Comparison of ENCODE assay signal across 8 cellular contexts in the genomic region with DNA sequence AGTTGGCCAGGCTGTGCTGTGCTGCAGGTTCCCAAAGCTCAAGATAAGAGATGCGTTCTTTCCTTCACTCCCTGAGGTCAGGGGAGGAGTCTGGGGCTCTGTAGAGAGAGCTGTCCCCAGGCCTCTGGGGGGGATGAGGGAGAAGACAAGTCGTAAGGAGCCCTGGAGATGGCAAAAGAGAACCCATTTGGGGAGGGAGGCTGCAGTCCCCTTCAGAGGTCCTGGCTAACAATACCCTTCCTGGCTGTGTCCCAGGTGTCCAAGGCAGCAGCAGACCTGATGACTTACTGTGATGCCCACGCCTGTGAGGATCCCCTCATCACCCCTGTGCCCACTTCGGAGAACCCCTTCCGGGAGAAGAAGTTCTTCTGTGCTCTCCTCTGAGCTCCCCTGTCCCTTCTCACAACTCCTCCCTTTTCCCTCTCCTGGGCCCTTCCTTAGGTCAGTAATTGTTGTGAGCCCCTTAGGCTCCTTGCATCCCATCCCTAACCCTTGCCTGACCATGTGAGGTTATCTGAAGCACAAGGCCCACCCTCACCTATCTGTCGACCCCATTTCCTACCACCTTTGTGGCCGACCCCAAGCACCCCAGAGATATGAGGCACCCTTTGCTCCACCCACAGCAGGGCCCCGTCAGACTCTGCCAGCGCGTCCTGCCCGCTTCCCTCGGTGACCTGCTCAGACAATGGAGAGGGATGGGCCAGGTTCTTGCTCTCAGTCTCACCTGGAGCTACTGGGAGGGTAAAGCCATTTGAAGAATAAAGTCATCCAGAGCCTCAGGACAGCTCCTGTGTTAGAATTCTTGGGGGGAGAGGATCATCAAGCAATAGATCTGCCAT. TPM values are rescaled to one million over a fixed set of nuclear protein-coding genes. Genes with fewer than 3 reads are reported as not detected.
DNase-seq lines count a peak whose midpoint lies in the region; ATAC-seq, FAIRE-seq and TF ChIP-seq lines count a peak whose summit lies in the region.

No MANE protein-coding gene starts in this region.

- peak overlapping the region; percentile 50 for H2AFZ ChIP-seq in endothelial cell of umbilical vein (ENCODE audit: low read depth, low read length)
- peak overlapping the region; percentile 57 for H2AFZ ChIP-seq in neuronal stem cell (ENCODE audit: low read length)

- H2AK5ac ChIP-seq in neuronal stem cell (ENCODE audit: low read depth, low read length): peak overlapping the region; percentile 36

- H4K8ac ChIP-seq in neuronal stem cell (ENCODE audit: low read depth, low read length): no peak overlapping the region

- H3K27me3 ChIP-seq in heart left ventricle: no peaks in the 10 kb centered on the region
- H3K27me3 ChIP-seq in endothelial cell of umbilical vein (ENCODE audit: control insufficient read depth in 2 of 2, insufficient read depth in 2 of 2, low read length in 2 of 2): no peaks in the 10 kb centered on the region
- H3K27me3 ChIP-seq in neuronal stem cell (ENCODE audit: control insufficient read depth in 3 of 3, insufficient read depth in 3 of 3, low read depth in 1 of 3, low read length in 3 of 3): no peaks in the 10 kb centered on the region

- peak overlapping the region; percentile 78 for H3K9ac ChIP-seq in endothelial cell of umbilical vein (replicated peaks; ENCODE audit: extremely low read depth, insufficient read depth, low read length)
- H3K9ac ChIP-seq in neuronal stem cell (ENCODE audit: low read depth, low read length, poor library complexity): peak overlapping the region; percentile 74

- H3K27ac ChIP-seq in heart left ventricle: peak overlapping the region; percentile 87 to 99 (median 96)
- H3K27ac ChIP-seq in endothelial cell of umbilical vein (ENCODE audit: insufficient read depth, low read depth, low read length): peak overlapping the region; percentile 73
- peak overlapping the region; percentile 62 for H3K27ac ChIP-seq in neuronal stem cell (replicated peaks; ENCODE audit: low read length)

- H3K4me2 ChIP-seq in endothelial cell of umbilical vein (ENCODE audit: insufficient read depth, low read length) (peak overlapping the region; percentile 85), neuronal stem cell (ENCODE audit: insufficient read depth, low read length, poor library complexity, severe bottlenecking) (peak overlapping the region; percentile 60)

- FAIRE-seq in endothelial cell of umbilical vein (lab: Jason Lieb, UNC): no peak

- H3K14ac ChIP-seq in neuronal stem cell (ENCODE audit: low read length): no peak overlapping the region

- DNase-seq in heart left ventricle (peak in 2 of 5 donors; percentile 28 to 30), cardiac septum (ENCODE audit: low spot score) (no peak), endothelial cell of umbilical vein (ENCODE audit: low read depth, low spot score) (no peak), neuronal stem cell (ENCODE audit: low spot score) (no peak), DMS 273 treated with DMSO at 0.1 percent for 48 hours (lab: John Stamatoyannopoulos, UW) (no peak)
- peak; percentile 24 to 37 for DNase-seq in activated CD4-positive, alpha-beta T cell treated with anti-CD3 and anti-CD28 coated beads, Interleukin-2, amount 50 U/mL, for 4 hours

- TF ChIP-seq POLR2A in heart left ventricle (IDR thresholded peaks at IDR 0.05) (no peak), endothelial cell of umbilical vein (IDR thresholded peaks at IDR 0.05; ENCODE audit: low read depth, low read length) (no peak)

- H3K79me2 ChIP-seq in endothelial cell of umbilical vein (ENCODE audit: control insufficient read depth, insufficient read depth, low read length): no peaks in the 10 kb centered on the region

- H4K20me1 ChIP-seq in endothelial cell of umbilical vein (replicated peaks; ENCODE audit: control insufficient read depth, extremely low read depth, insufficient read depth, low read length): no peaks in the 10 kb centered on the region

- H3K18ac ChIP-seq in neuronal stem cell (ENCODE audit: low read length): no peak overlapping the region

- peak overlapping the region; percentile 2 for H2BK120ac ChIP-seq in neuronal stem cell (ENCODE audit: low read depth, low read length)

- H3K4me3 ChIP-seq in heart left ventricle: peak overlapping the region; percentile 38 to 75 (median 64)
- H3K4me3 ChIP-seq in endothelial cell of umbilical vein (replicated peaks in 1 of 3; ENCODE audit: insufficient read depth in 1 of 3, low read depth in 1 of 3, low read length in 3 of 3): peak overlapping the region; percentile 5 to 68 (median 58)
- peak overlapping the region; percentile 29 to 77 for H3K4me3 ChIP-seq in neuronal stem cell (ENCODE audit: low read length in 2 of 2)

- H2BK5ac ChIP-seq in neuronal stem cell (ENCODE audit: low read length): peak overlapping the region; percentile 85

- peaks cover 0 to 69% (median 42%) of the 10 kb centered on the region in 12 donors for H3K4me1 ChIP-seq in heart left ventricle
- H3K4me1 ChIP-seq in endothelial cell of umbilical vein (ENCODE audit: control insufficient read depth, extremely low read depth, insufficient read depth, low read length): peaks cover 25% of the 10 kb centered on the region
- H3K4me1 ChIP-seq in neuronal stem cell (ENCODE audit: control insufficient read depth in 2 of 2, insufficient read depth in 1 of 2, low read depth in 1 of 2, low read length in 2 of 2): peaks cover 23 to 31% of the 10 kb centered on the region in 2 donors

- H3K9me3 ChIP-seq in heart left ventricle (no peaks in the 10 kb centered on the region), endothelial cell of umbilical vein (replicated peaks; ENCODE audit: control insufficient read depth, insufficient read depth, low read length) (no peaks in the 10 kb centered on the region), neuronal stem cell (replicated peaks in 1 of 2; ENCODE audit: control insufficient read depth in 2 of 2, insufficient read depth in 1 of 2, low read depth in 1 of 2, low read length in 2 of 2) (no peaks in the 10 kb centered on the region)

- no peaks in the 10 kb centered on the region for H3K9me1 ChIP-seq in endothelial cell of umbilical vein (replicated peaks; ENCODE audit: control insufficient read depth, extremely low read depth, insufficient read depth, low read length)

- BruUV-seq in endothelial cell of umbilical vein (replicated peaks; lab: Mats Ljungman, UMichigan): no TSS peak

- POLR2A ChIA-PET in endothelial cell of umbilical vein (lab: Charles Lee): interaction anchor here (1.0 to 2.8 kb wide), 4 partner anchors 19 to 147 kb away, joined by 5 to 8 read pairs (median 6); partner anchors contain the start of genes C11orf98, CSKMT and HNRNPUL2

- 33 to 37% (median 33%) methylated on average over 12 of the region's 12 CpGs for WGBS in heart left ventricle, 4 donors
- WGBS in neuronal stem cell (ENCODE audit: extremely low coverage in 2 of 2, insufficient read length in 2 of 2, insufficient replicate concordance in 1 of 2), 2 donors: no CpG with 5 or more reads among the region's 12 CpGs

- H2BK12ac ChIP-seq in neuronal stem cell (ENCODE audit: low read length): peak overlapping the region; percentile 26

- CTCF ChIA-PET in endothelial cell of umbilical vein (lab: Charles Lee): interaction anchor here (1.0 to 1.7 kb wide), 6 partner anchors 19 to 173 kb away, joined by 3 to 7 read pairs (median 4); partner anchors contain the start of genes C11orf98, CSKMT, HNRNPUL2 and SLC3A2

- H4K91ac ChIP-seq in neuronal stem cell (ENCODE audit: low read depth, low read length, poor library complexity): no peak overlapping the region

- ATAC-seq in heart left ventricle (peak in 1 of 4 donors; percentile 1), GM19023 (IDR thresholded peaks at IDR 0.05; ENCODE audit: unreplicated experiment) (no peak), HG03457 (IDR thresholded peaks at IDR 0.05; ENCODE audit: unreplicated experiment) (no peak)

- no peak overlapping the region for H3K23ac ChIP-seq in neuronal stem cell (ENCODE audit: low read depth, low read length, poor library complexity)

- intact Hi-C loops in heart left ventricle (cut with DNase I) (loop anchor here in 2 of 10 donors (1.0 to 5.0 kb wide), 4 partner anchors 18 to 41 kb away; partner anchors contain the start of genes C11orf98 (in 1 of the 2), CSKMT (in 1 of the 2), HNRNPUL2 (in 1 of the 2) and LBHD1 (in 1 of the 2)), cardiac septum (cut with DNase I) (loop anchor here (1.0 to 5.0 kb wide), 2 partner anchors 19 to 36 kb away; partner anchors contain the start of genes HNRNPUL2, LBHD1 and UQCC3), endothelial cell of umbilical vein (cut with micrococcal nuclease) (loop anchor here (1.0 to 5.0 kb wide), 3 partner anchors 19 to 56 kb away; partner anchors contain the start of genes C11orf98, CSKMT, HNRNPUL2 and INTS5)

- dilution Hi-C loops in endothelial cell of umbilical vein (cut with MboI; ENCODE audit: extremely low pct_ligation_motif_present, low sequenced_read_pairs): no loop called here

- peak overlapping the region; percentile 20 for H2BK15ac ChIP-seq in neuronal stem cell (ENCODE audit: low read length)

- no peak for TF ChIP-seq CTCF in heart left ventricle (IDR thresholded peaks at IDR 0.05)
- no peak for TF ChIP-seq CTCF in endothelial cell of umbilical vein (IDR thresholded peaks at IDR 0.05; ENCODE audit: extremely low read depth in 1 of 2, insufficient read depth in 1 of 2, low read depth in 1 of 2, low read length in 2 of 2)

- no peaks in the 10 kb centered on the region for H3K79me1 ChIP-seq in neuronal stem cell (ENCODE audit: low read depth, low read length)

- no peak overlapping the region for H3K4ac ChIP-seq in neuronal stem cell (ENCODE audit: low read length)

- peaks cover 0 to 38% (median 33%) of the 10 kb centered on the region in 9 donors for H3K36me3 ChIP-seq in heart left ventricle
- peaks cover 6 to 13% of the 10 kb centered on the region in 2 experiments for H3K36me3 ChIP-seq in endothelial cell of umbilical vein (ENCODE audit: control insufficient read depth in 2 of 2, extremely low read depth in 1 of 2, insufficient read depth in 2 of 2, low read length in 2 of 2)
- peaks cover 19 to 60% of the 10 kb centered on the region in 2 donors for H3K36me3 ChIP-seq in neuronal stem cell (replicated peaks in 1 of 2; ENCODE audit: control insufficient read depth in 2 of 2, insufficient read depth in 2 of 2, low read length in 2 of 2)

RNA-seq across cellular contexts. Expression of gene GNG3, which starts 1.2 kb away (rescaled TPM):
- total RNA-seq in heart left ventricle (under 1 TPM in 4 of 9 donors, not detected in 5; 0.27 to 0.55 (median 0.32) TPM), cardiac septum (0.27 TPM), endothelial cell of umbilical vein (not detected in 2 replicates)
- polyA plus RNA-seq in heart left ventricle (under 1 TPM in 1 of 2 donors, not detected in 1; 0.14 TPM), endothelial cell of umbilical vein (not detected in 2 replicates)
- not detected in 2 replicates for polyA plus RNA-seq in endothelial cell of umbilical vein (2011; cell fraction: cytosol; rRNA removed)
- polyA plus RNA-seq in endothelial cell of umbilical vein (2011; cell fraction: nucleus; rRNA removed): not detected in 2 replicates
- 0.49 TPM in 1 of 2 replicates, not detected in the other for polyA plus RNA-seq in endothelial cell of umbilical vein (2012)
- polyA minus RNA-seq in endothelial cell of umbilical vein: 0.46 TPM in 1 of 2 replicates, not detected in the other
- not detected for polyA minus RNA-seq in endothelial cell of umbilical vein (2011; cell fraction: cytosol; rRNA and poly(A)+ RNA removed)
- not detected in 2 replicates for polyA minus RNA-seq in endothelial cell of umbilical vein (2011; cell fraction: nucleus; rRNA and poly(A)+ RNA removed)
- 1.9 TPM for polyA plus RNA-seq in neuronal stem cell (2013, experiment 1 of 2)
- polyA plus RNA-seq in neuronal stem cell (2013, experiment 2 of 2): 1.7 TPM

RNA-seq across cellular contexts. Expression of gene BSCL2, which starts 1.4 kb away (rescaled TPM):
- total RNA-seq in heart left ventricle (10 to 100 TPM; 13.3 to 30.1 (median 20.0) TPM), cardiac septum (13.3 TPM), endothelial cell of umbilical vein (31.1 and 31.3 TPM in 2 replicates)
- polyA plus RNA-seq in heart left ventricle (10 to 100 TPM; 23.1 to 39.4 TPM), endothelial cell of umbilical vein (94.8 and 126 TPM in 2 replicates)
- polyA plus RNA-seq in endothelial cell of umbilical vein (2011; cell fraction: cytosol; rRNA removed): 54.8 and 58.8 TPM in 2 replicates
- polyA plus RNA-seq in endothelial cell of umbilical vein (2011; cell fraction: nucleus; rRNA removed): 55.1 and 75.0 TPM in 2 replicates
- polyA plus RNA-seq in endothelial cell of umbilical vein (2012): 30.9 and 39.8 TPM in 2 replicates
- polyA minus RNA-seq in endothelial cell of umbilical vein: 67.7 and 79.6 TPM in 2 replicates
- 29.3 TPM for polyA minus RNA-seq in endothelial cell of umbilical vein (2011; cell fraction: cytosol; rRNA and poly(A)+ RNA removed)
- polyA minus RNA-seq in endothelial cell of umbilical vein (2011; cell fraction: nucleus; rRNA and poly(A)+ RNA removed): 24.9 and 26.5 TPM in 2 replicates
- 70.6 TPM for polyA plus RNA-seq in neuronal stem cell (2013, experiment 1 of 2)
- 63.6 TPM for polyA plus RNA-seq in neuronal stem cell (2013, experiment 2 of 2)

RNA-seq across cellular contexts. Expression of gene HNRNPUL2, which starts 18.6 kb away (rescaled TPM):
- 10 to 100 TPM in 8 of 9 donors, 1 to 10 TPM in 1; 9.6 to 39.5 (median 32.6) TPM for total RNA-seq in heart left ventricle
- 10 to 100 TPM; 32.7 to 35.2 TPM for polyA plus RNA-seq in heart left ventricle
- total RNA-seq in cardiac septum: 34.8 TPM
- 53.4 and 56.2 TPM in 2 replicates for total RNA-seq in endothelial cell of umbilical vein
- 14.1 and 18.3 TPM in 2 replicates for polyA plus RNA-seq in endothelial cell of umbilical vein
- 24.6 and 26.0 TPM in 2 replicates for polyA plus RNA-seq in endothelial cell of umbilical vein (2011; cell fraction: cytosol; rRNA removed)
- polyA plus RNA-seq in endothelial cell of umbilical vein (2011; cell fraction: nucleus; rRNA removed): 20.9 and 29.8 TPM in 2 replicates
- 51.5 and 55.8 TPM in 2 replicates for polyA plus RNA-seq in endothelial cell of umbilical vein (2012)
- 21.9 and 22.6 TPM in 2 replicates for polyA minus RNA-seq in endothelial cell of umbilical vein
- polyA minus RNA-seq in endothelial cell of umbilical vein (2011; cell fraction: cytosol; rRNA and poly(A)+ RNA removed): 13.9 TPM
- polyA minus RNA-seq in endothelial cell of umbilical vein (2011; cell fraction: nucleus; rRNA and poly(A)+ RNA removed): 21.5 and 29.4 TPM in 2 replicates
- 46.6 TPM for polyA plus RNA-seq in neuronal stem cell (2013, experiment 1 of 2)
- 45.8 TPM for polyA plus RNA-seq in neuronal stem cell (2013, experiment 2 of 2)

RNA-seq across cellular contexts. Expression of gene LRRN4CL, which starts 19.3 kb away (rescaled TPM):
- total RNA-seq in heart left ventricle (1 to 10 TPM in 8 of 9 donors, under 1 TPM in 1; 0.63 to 8.6 (median 2.7) TPM), cardiac septum (2.9 TPM), endothelial cell of umbilical vein (0.20 and 0.37 TPM in 2 replicates)
- polyA plus RNA-seq in heart left ventricle (1 to 10 TPM; 1.3 to 1.9 TPM), endothelial cell of umbilical vein (0.03 TPM in 1 of 2 replicates, not detected in the other)
- 0.03 and 0.04 TPM in 2 replicates for polyA plus RNA-seq in endothelial cell of umbilical vein (2011; cell fraction: cytosol; rRNA removed)
- 0.08 and 0.11 TPM in 2 replicates for polyA plus RNA-seq in endothelial cell of umbilical vein (2011; cell fraction: nucleus; rRNA removed)
- not detected in 2 replicates for polyA plus RNA-seq in endothelial cell of umbilical vein (2012)
- polyA minus RNA-seq in endothelial cell of umbilical vein: 0.36 TPM in 1 of 2 replicates, not detected in the other
- 0.41 TPM for polyA minus RNA-seq in endothelial cell of umbilical vein (2011; cell fraction: cytosol; rRNA and poly(A)+ RNA removed)
- 0.43 and 0.53 TPM in 2 replicates for polyA minus RNA-seq in endothelial cell of umbilical vein (2011; cell fraction: nucleus; rRNA and poly(A)+ RNA removed)
- polyA plus RNA-seq in neuronal stem cell (2013, experiment 1 of 2): not detected
- 0.01 TPM for polyA plus RNA-seq in neuronal stem cell (2013, experiment 2 of 2)

RNA-seq across cellular contexts. Expression of gene TTC9C, which starts 19.6 kb away (rescaled TPM):
- total RNA-seq in heart left ventricle: 10 to 100 TPM in 7 of 9 donors, 1 to 10 TPM in 2; 7.4 to 23.5 (median 12.1) TPM
- polyA plus RNA-seq in heart left ventricle: 10 to 100 TPM; 13.9 to 20.0 TPM
- total RNA-seq in cardiac septum: 13.6 TPM
- 31.6 and 43.5 TPM in 2 replicates for total RNA-seq in endothelial cell of umbilical vein
- 20.6 and 27.4 TPM in 2 replicates for polyA plus RNA-seq in endothelial cell of umbilical vein
- polyA plus RNA-seq in endothelial cell of umbilical vein (2011; cell fraction: cytosol; rRNA removed): 24.3 and 28.5 TPM in 2 replicates
- polyA plus RNA-seq in endothelial cell of umbilical vein (2011; cell fraction: nucleus; rRNA removed): 22.3 and 25.8 TPM in 2 replicates
- polyA plus RNA-seq in endothelial cell of umbilical vein (2012): 42.0 and 49.3 TPM in 2 replicates
- 16.1 and 18.8 TPM in 2 replicates for polyA minus RNA-seq in endothelial cell of umbilical vein
- polyA minus RNA-seq in endothelial cell of umbilical vein (2011; cell fraction: cytosol; rRNA and poly(A)+ RNA removed): 24.3 TPM
- 15.8 and 17.1 TPM in 2 replicates for polyA minus RNA-seq in endothelial cell of umbilical vein (2011; cell fraction: nucleus; rRNA and poly(A)+ RNA removed)
- polyA plus RNA-seq in neuronal stem cell (2013, experiment 1 of 2): 69.5 TPM
- 75.5 TPM for polyA plus RNA-seq in neuronal stem cell (2013, experiment 2 of 2)

Comparison
In these comparisons a context has a peak if more than half of its experiments do, and no peak if none do; other contexts are left out.
1. DNase-seq: peak in activated CD4-positive, alpha-beta T cell treated with anti-CD3 and anti-CD28 coated beads, Interleukin-2, amount 50 U/mL, for 4 hours (2 of 2); none in cardiac septum (single experiment), endothelial cell of umbilical vein (single experiment), neuronal stem cell (single experiment) and DMS 273 treated with DMSO at 0.1 percent for 48 hours (single experiment).
2. Peak in every context shown above with its lines, with median percentiles within 50 percentile points of each other: H3K27ac ChIP-seq and H3K4me3 ChIP-seq.